ENCODE assay signal across 22 cellular contexts in genomic region chr7:80637453-80637852, GRCh38. TPM values are rescaled to one million over a fixed set of nuclear protein-coding genes. Genes with fewer than 3 reads are reported as not detected.
DNase-seq lines count a peak whose midpoint lies in the region; ATAC-seq and TF ChIP-seq lines count a peak whose summit lies in the region.
"Had no signal": no experiment of that assay in that cellular context is flagged by ENCODE, and none has a peak within 500 bp of the region (broad histone marks: within the 10 kb centered on the region; RNA-seq: fewer than 3 reads in every experiment).

No MANE protein-coding gene starts in this region.

- TF ChIP-seq POLR2A in upper lobe of left lung (IDR thresholded peaks at IDR 0.05) = no peak

- H3K36me3 Mint-ChIP-seq in endothelial cell (ENCODE audit: low read depth, unreplicated experiment) = no peaks in the 10 kb centered on the region
- H3K36me3 Mint-ChIP-seq: brain; CD4-positive, CD25-positive, alpha-beta regulatory T cell had no signal

- no peak overlapping the region for H3K4me3 Mint-ChIP-seq in endothelial cell (ENCODE audit: unreplicated experiment)
- H3K4me3 Mint-ChIP-seq: activated CD4-positive, alpha-beta T cell treated with anti-CD3 and anti-CD28 coated beads for 36 hours; brain; CD4-positive, CD25-positive, alpha-beta regulatory T cell; T-helper 1 cell treated with Interleukin-12 subunit alpha and Interleukin-12 subunit beta and Interleukin-4 antibody, amounts not matched to agents 30 μg/mL and 1 μg/mL, for 36 hours had no signal

- TF ChIP-seq EP300 in upper lobe of left lung (IDR thresholded peaks at IDR 0.05) = no peak

- ATAC-seq in lower lobe of right lung = no peak
- ATAC-seq in upper lobe of left lung (ENCODE audit: low FRiP score in 2 of 2) = no peak
- ATAC-seq: activated CD4-positive, alpha-beta T cell treated with anti-CD3 and anti-CD28 coated beads for 36 hours had no signal

- TF ChIP-seq CTCF in endothelial cell (IDR thresholded peaks at IDR 0.05; ENCODE audit: unreplicated experiment) = no peak
- no peak for TF ChIP-seq CTCF in lower lobe of right lung (IDR thresholded peaks at IDR 0.05)
- no peak for TF ChIP-seq CTCF in upper lobe of left lung (IDR thresholded peaks at IDR 0.05)
- TF ChIP-seq CTCF in A673 (conservative IDR thresholded peaks at IDR 0.05; ENCODE audit: low read depth, low read length) = no peak

- peaks cover 19% of the 10 kb centered on the region for H3K4me1 Mint-ChIP-seq in endothelial cell (ENCODE audit: unreplicated experiment)
- H3K4me1 Mint-ChIP-seq: activated CD4-positive, alpha-beta T cell treated with anti-CD3 and anti-CD28 coated beads for 36 hours; CD4-positive, CD25-positive, alpha-beta regulatory T cell had no signal

- peak overlapping the region; percentile 86 for H3K27ac Mint-ChIP-seq in endothelial cell (ENCODE audit: unreplicated experiment)
- H3K27ac Mint-ChIP-seq: activated CD4-positive, alpha-beta T cell treated with anti-CD3 and anti-CD28 coated beads for 36 hours; CD4-positive, CD25-positive, alpha-beta regulatory T cell; T-helper 1 cell treated with Interleukin-12 subunit alpha and Interleukin-12 subunit beta and Interleukin-4 antibody, amounts not matched to agents 30 μg/mL and 1 μg/mL, for 36 hours had no signal

- no peak overlapping the region for H3K4me3 ChIP-seq in lower lobe of right lung
- no peak overlapping the region for H3K4me3 ChIP-seq in upper lobe of left lung
- H3K4me3 ChIP-seq in A673 (ENCODE audit: low read depth, low read length, poor library complexity, severe bottlenecking) = no peak overlapping the region
- H3K4me3 ChIP-seq: MG63, prostate gland, smooth muscle cell, uterus had no signal

- H3K27me3 ChIP-seq in lower lobe of right lung (ENCODE audit: low read depth) (no peaks in the 10 kb centered on the region), upper lobe of left lung (no peaks in the 10 kb centered on the region), A673 (replicated peaks; ENCODE audit: insufficient read depth, low read depth, low read length, poor library complexity) (no peaks in the 10 kb centered on the region)
- H3K27me3 ChIP-seq: MG63, neutrophil, uterus had no signal

- WGBS in upper lobe of left lung, 2 donors = 18 to 30% methylated on average over 2 of the region's 2 CpGs

- CTCF ChIA-PET in A673 (lab: Charles Lee) = no interaction called here

- no peaks in the 10 kb centered on the region for H3K9me3 ChIP-seq in lower lobe of right lung
- H3K9me3 ChIP-seq in upper lobe of left lung = no peaks in the 10 kb centered on the region
- no peaks in the 10 kb centered on the region for H3K9me3 ChIP-seq in A673 (ENCODE audit: low read depth, low read length, poor library complexity, severe bottlenecking)
- H3K9me3 ChIP-seq: neutrophil, prostate gland, uterus had no signal

- H3K27ac ChIP-seq in lower lobe of right lung = peak overlapping the region; percentile 12
- H3K27ac ChIP-seq in upper lobe of left lung = peak overlapping the region; percentile 28 to 61 (median 48)
- no peak overlapping the region for H3K27ac ChIP-seq in A673 (ENCODE audit: low read depth, low read length, poor library complexity, severe bottlenecking)
- H3K27ac ChIP-seq: prostate gland, uterus had no signal

- DNase-seq in LHCN-M2 (ENCODE audit: low read depth) = peak; percentile 41
- no peak for DNase-seq in endothelial cell (ENCODE audit: low spot score)
- DNase-seq in lower lobe of right lung = no peak
- DNase-seq in upper lobe of left lung = no peak
- DNase-seq in stimulated activated naive CD4-positive, alpha-beta T cell (lab: John Stamatoyannopoulos, UW) = no peak
- DNase-seq in iPS-NIHi7 (ENCODE audit: extremely low spot score) = no peak
- no peak for DNase-seq in A673 (ENCODE audit: low spot score)
- DNase-seq: activated CD4-positive, alpha-beta T cell treated with anti-CD3 and anti-CD28 coated beads for 36 hours; activated gamma-delta T cell; activated T-cell treated with anti-CD3 and anti-CD28 coated beads, Interleukin-2, amount 50 U/mL, for 1 hour; CD4-positive, CD25-positive, alpha-beta regulatory T cell; effector CD8-positive, alpha-beta T cell; kidney; mammary epithelial cell; MG63; NCI-H146; uterus had no signal

- H3K4me1 ChIP-seq in lower lobe of right lung (peaks cover 72% of the 10 kb centered on the region), upper lobe of left lung (peaks cover 49 to 61% (median 56%) of the 10 kb centered on the region in 4 donors), A673 (ENCODE audit: insufficient read depth, low read length, poor library complexity, severe bottlenecking) (peaks cover 24% of the 10 kb centered on the region)
- H3K4me1 ChIP-seq: prostate gland, uterus had no signal

- H3K9me3 Mint-ChIP-seq in endothelial cell (ENCODE audit: unreplicated experiment) = no peaks in the 10 kb centered on the region
- H3K9me3 Mint-ChIP-seq: CD4-positive, CD25-positive, alpha-beta regulatory T cell; T-helper 1 cell treated with Interleukin-12 subunit alpha and Interleukin-12 subunit beta and Interleukin-4 antibody, amounts not matched to agents 30 μg/mL and 1 μg/mL, for 36 hours had no signal

- POLR2A ChIA-PET in A673 (lab: Charles Lee; ENCODE audit: low non-redundant PET) = no interaction called here

- BruUV-seq in A673 (replicated peaks; lab: Mats Ljungman, UMichigan) = no TSS peak

- no peaks in the 10 kb centered on the region for H3K36me3 ChIP-seq in lower lobe of right lung
- H3K36me3 ChIP-seq in upper lobe of left lung = no peaks in the 10 kb centered on the region
- no peaks in the 10 kb centered on the region for H3K36me3 ChIP-seq in A673 (ENCODE audit: insufficient read depth, low read length, poor library complexity, severe bottlenecking)
- H3K36me3 ChIP-seq: MG63, neutrophil, prostate gland, uterus had no signal

- H3K27me3 Mint-ChIP-seq in endothelial cell (ENCODE audit: unreplicated experiment) = peaks cover 2% of the 10 kb centered on the region
- H3K27me3 Mint-ChIP-seq: activated CD4-positive, alpha-beta T cell treated with anti-CD3 and anti-CD28 coated beads for 36 hours; brain; CD4-positive, CD25-positive, alpha-beta regulatory T cell had no signal

- intact Hi-C loops in lower lobe of right lung (cut with DNase I) = no loop called here
- intact Hi-C loops in A673 (cut with micrococcal nuclease; ENCODE audit: unreplicated experiment) = no loop called here

RNA-seq across cellular contexts. Expression of gene CD36, which starts 1.0 kb away (rescaled TPM):
- total RNA-seq in LHCN-M2 (2014; rRNA removed) = 5.4 and 7.9 TPM in 2 replicates
- polyA plus RNA-seq in LHCN-M2 (2012) = 1.7 TPM
- 3.8 TPM for total RNA-seq in endothelial cell (ENCODE audit: unreplicated experiment)
- total RNA-seq in lower lobe of right lung = 141 TPM
- 100 to 1,000 TPM in 5 of 6 donors, 10 to 100 TPM in 1; 92.9 to 157 (median 111) TPM for total RNA-seq in upper lobe of left lung
- total RNA-seq in A673 (2021) = 0.39 and 0.83 TPM in 2 replicates
- total RNA-seq: activated CD4-positive, alpha-beta T cell treated with anti-CD3 and anti-CD28 coated beads for 36 hours had no signal

Comparison
In these comparisons a context has a peak if more than half of its experiments do, and no peak if none do; other contexts are left out.
1. RNA of gene CD36, which starts 1.0 kb away (total RNA-seq): 141 TPM in lower lobe of right lung (single experiment) and 92.9 to 157 TPM in upper lobe of left lung; 5.4 to 7.9 TPM in LHCN-M2, 3.8 TPM in endothelial cell (single experiment) and 0.39 to 0.83 TPM in A673; every median in the first group is over 10 times any median in the second.